Comparison of ENCODE assay signal across 14 cellular contexts in the genomic region with DNA sequence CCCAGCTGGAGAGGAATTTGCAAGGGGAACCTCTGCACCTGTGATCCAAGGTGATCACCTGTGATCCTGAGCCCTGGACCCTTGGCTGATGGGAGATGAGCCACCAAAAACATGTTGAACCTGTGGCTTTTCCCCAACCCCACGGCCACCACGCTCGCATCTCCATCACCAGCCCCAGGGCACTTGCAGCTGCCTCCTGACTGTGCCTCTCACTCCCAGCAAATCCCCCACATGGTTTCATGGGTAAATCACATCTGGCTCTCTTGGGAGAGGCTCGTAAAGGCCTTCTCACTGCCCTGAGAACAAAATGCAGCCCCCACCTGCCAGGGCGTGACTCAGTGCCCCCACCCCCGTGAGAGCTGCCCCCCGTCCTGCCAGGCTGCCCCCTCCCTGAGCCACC.
DNase-seq lines count a peak whose midpoint lies in the region; ATAC-seq and TF ChIP-seq lines count a peak whose summit lies in the region.
"Had no signal": no experiment of that assay in that cellular context is flagged by ENCODE, and none has a peak within 500 bp of the region (broad histone marks: within the 10 kb centered on the region; RNA-seq: fewer than 3 reads in every experiment).

No MANE protein-coding gene starts in this region.

- no peak for TF ChIP-seq POLR2A in thyroid gland (IDR thresholded peaks at IDR 0.05)

- no peak overlapping the region for H3K4me3 ChIP-seq in lower lobe of right lung
- no peak overlapping the region for H3K4me3 ChIP-seq in thyroid gland (replicated peaks in 1 of 3)
- H3K4me3 ChIP-seq: GM12878 had no signal

- TF ChIP-seq CTCF in HFFc6 (IDR thresholded peaks at IDR 0.05) (no peak), lower lobe of right lung (IDR thresholded peaks at IDR 0.05) (no peak), thyroid gland (IDR thresholded peaks at IDR 0.05) (no peak)

- H3K27me3 Mint-ChIP-seq in HFFc6 (ENCODE audit: insufficient read depth), result peaks cover 20% of the 10 kb centered on the region
- H3K27me3 Mint-ChIP-seq: stimulated activated naive CD8-positive, alpha-beta T cell treated with anti-CD3 and anti-CD28 coated beads, Interleukin-15, Interleukin-2, amounts not matched to agents 100 ng/mL and 50 ng/mL, for 24 hours had no signal

- H3K9me3 ChIP-seq in lower lobe of right lung (no peaks in the 10 kb centered on the region), thyroid gland (no peaks in the 10 kb centered on the region)

- H3K4me3 Mint-ChIP-seq in HFFc6, result no peak overlapping the region
- H3K4me3 Mint-ChIP-seq: stimulated activated naive CD8-positive, alpha-beta T cell treated with anti-CD3 and anti-CD28 coated beads, Interleukin-15, Interleukin-2, amounts not matched to agents 100 ng/mL and 50 ng/mL, for 24 hours had no signal

- peaks cover 14% of the 10 kb centered on the region for H3K36me3 Mint-ChIP-seq in HFFc6 (ENCODE audit: low read depth)

- H3K9me3 Mint-ChIP-seq in HFFc6, result no peaks in the 10 kb centered on the region
- H3K9me3 Mint-ChIP-seq: stimulated activated naive CD8-positive, alpha-beta T cell treated with anti-CD3 and anti-CD28 coated beads, Interleukin-15, Interleukin-2, amounts not matched to agents 100 ng/mL and 50 ng/mL, for 24 hours had no signal

- H3K4me1 ChIP-seq in lower lobe of right lung (peaks cover 41% of the 10 kb centered on the region), thyroid gland (peaks cover 36 to 48% of the 10 kb centered on the region in 2 donors)

- H3K4me1 Mint-ChIP-seq in HFFc6 (ENCODE audit: low read depth), result peaks cover 27% of the 10 kb centered on the region

- ATAC-seq in lower lobe of right lung, result no peak
- ATAC-seq in GM21360 (IDR thresholded peaks at IDR 0.05; ENCODE audit: unreplicated experiment), result no peak
- ATAC-seq in HG02870 (IDR thresholded peaks at IDR 0.05; ENCODE audit: unreplicated experiment), result no peak
- ATAC-seq: GM12878, left lobe of liver had no signal

- H3K27ac Mint-ChIP-seq in HFFc6, result peak overlapping the region; percentile 89
- H3K27ac Mint-ChIP-seq: stimulated activated naive CD8-positive, alpha-beta T cell treated with anti-CD3 and anti-CD28 coated beads, Interleukin-15, Interleukin-2, amounts not matched to agents 100 ng/mL and 50 ng/mL, for 24 hours had no signal

- no peaks in the 10 kb centered on the region for H3K27me3 ChIP-seq in lower lobe of right lung (ENCODE audit: low read depth)
- no peaks in the 10 kb centered on the region for H3K27me3 ChIP-seq in thyroid gland

- DNase-seq in HFFc6 (no peak), lower lobe of right lung (no peak), thyroid gland (no peak), retina (no peak)
- DNase-seq: activated naive CD4-positive, alpha-beta T cell treated with Interleukin-2 at 50 U/mL for 16 hours; NCI-H1694; NCI-H446 treated with DMSO at 0.1 percent for 48 hours; OCI-M1 had no signal

- H3K27ac ChIP-seq in angular gyrus (ENCODE audit: low read depth, low read length), result peak overlapping the region; percentile 53
- peak overlapping the region; percentile 92 for H3K27ac ChIP-seq in lower lobe of right lung
- peak overlapping the region in 2 of 3 donors; percentile 87 to 96 for H3K27ac ChIP-seq in thyroid gland

- 96 to 98% methylated on average over 7 of the region's 7 CpGs for WGBS in thyroid gland, 2 donors

- intact Hi-C loops in lower lobe of right lung (cut with DNase I) (no loop called here), thyroid gland (cut with DNase I) (no loop called here)

- H3K36me3 ChIP-seq in lower lobe of right lung (peaks cover 79% of the 10 kb centered on the region), thyroid gland (peaks cover 13 to 22% of the 10 kb centered on the region in 2 donors)
